Comparison of ENCODE assay signal across 12 cellular contexts in the genomic region with DNA sequence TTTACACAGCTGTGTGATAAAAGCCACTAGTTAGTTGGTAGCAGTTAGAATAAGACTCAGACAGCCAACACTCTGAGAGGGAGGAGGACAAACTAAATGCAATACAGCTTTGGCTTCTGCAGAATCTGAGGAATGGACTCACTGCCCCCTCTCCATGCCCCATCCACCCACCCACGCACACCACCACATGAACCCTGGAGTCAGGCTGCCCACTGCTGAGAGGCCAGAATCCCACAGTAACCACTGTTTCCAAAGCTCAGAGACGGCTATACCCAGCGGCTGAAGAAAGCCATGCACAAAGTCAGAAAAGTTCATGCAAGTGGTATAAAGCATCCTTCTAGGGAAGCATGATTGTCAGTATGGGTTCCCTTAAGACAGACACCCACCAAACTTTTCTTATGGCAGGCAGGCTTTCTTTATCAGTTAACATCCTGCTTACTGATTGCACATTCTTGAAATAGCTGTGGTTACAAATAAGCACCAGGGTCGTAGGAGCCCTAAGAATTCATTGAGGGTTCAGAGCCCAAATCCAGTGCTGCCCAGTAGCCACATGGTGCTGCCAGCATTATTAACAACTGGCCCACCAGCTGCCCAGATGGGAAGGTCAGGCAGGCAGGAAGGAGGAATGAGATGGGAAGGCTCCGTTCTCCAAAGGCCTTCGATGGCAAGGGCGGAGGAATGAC.
DNase-seq lines count a peak whose midpoint lies in the region; ATAC-seq, FAIRE-seq and TF ChIP-seq lines count a peak whose summit lies in the region.
"Had no signal": no experiment of that assay in that cellular context is flagged by ENCODE, and none has a peak within 500 bp of the region (broad histone marks: within the 10 kb centered on the region; RNA-seq: fewer than 3 reads in every experiment).

No MANE protein-coding gene starts in this region.

- no peak overlapping the region for H3K27ac ChIP-seq in heart right ventricle
- H3K27ac ChIP-seq in testis: no peak overlapping the region
- H3K27ac ChIP-seq: Peyer's patch had no signal

- WGBS in heart right ventricle, 2 donors: 83 to 89% methylated on average over 7 of the region's 7 CpGs
- 83 to 85% methylated on average over 7 of the region's 7 CpGs for WGBS in testis, 2 donors

- DNase-seq in NCI-H146 treated with DMSO at 0.1 percent for 48 hours (lab: John Stamatoyannopoulos, UW; ENCODE audit: unreplicated experiment): peak; percentile 10
- DNase-seq in NCI-H146 (lab: John Stamatoyannopoulos, UW): no peak
- peak; percentile 42 for DNase-seq in H54 (ENCODE audit: insufficient read length, low spot score)
- DNase-seq in T-helper 17 cell: no peak
- no peak for DNase-seq in mesothelial cell of epicardium (ENCODE audit: low spot score in 2 of 2, unreplicated experiment in 2 of 2)
- no peak for DNase-seq in heart right ventricle
- DNase-seq in testis: no peak
- DNase-seq: activated naive CD8-positive, alpha-beta T cell treated with anti-CD3 and anti-CD28 coated beads, Interleukin-2, amount 10 ng/mL, durations not matched to agents 7 days and 5 days; H7; NCI-H1417 had no signal

- H3K36me3 ChIP-seq in heart right ventricle (peaks cover 0 to 55% (median 0%) of the 10 kb centered on the region in 9 donors), testis (ENCODE audit: low read depth, missing control alignments) (no peaks in the 10 kb centered on the region)

- peaks cover 6% of the 10 kb centered on the region for H3K4me1 Mint-ChIP-seq in T-helper 17 cell
- peaks cover 19% of the 10 kb centered on the region for H3K4me1 Mint-ChIP-seq in mesothelial cell of epicardium
- H3K4me1 Mint-ChIP-seq: activated naive CD8-positive, alpha-beta T cell treated with anti-CD3 and anti-CD28 coated beads, Interleukin-2, amount 10 ng/mL, durations not matched to agents 7 days and 5 days had no signal

- no peak for TF ChIP-seq POLR2A in H54 (IDR thresholded peaks at IDR 0.05; ENCODE audit: low read depth, low read length)
- TF ChIP-seq POLR2A in testis (IDR thresholded peaks at IDR 0.05): no peak

- H3K4me1 ChIP-seq in heart right ventricle (peaks cover 0 to 5% (median 0%) of the 10 kb centered on the region in 9 donors), testis (no peaks in the 10 kb centered on the region)
- H3K4me1 ChIP-seq: Peyer's patch had no signal

- H3K36me3 Mint-ChIP-seq in T-helper 17 cell (ENCODE audit: low read depth) (peaks cover 20% of the 10 kb centered on the region), mesothelial cell of epicardium (peaks cover 14% of the 10 kb centered on the region)

- no peaks in the 10 kb centered on the region for H3K9me3 ChIP-seq in T-helper 17 cell (ENCODE audit: control insufficient read depth, low read length, poor library complexity, severe bottlenecking)
- no peaks in the 10 kb centered on the region for H3K9me3 ChIP-seq in heart right ventricle
- no peaks in the 10 kb centered on the region for H3K9me3 ChIP-seq in testis
- H3K9me3 ChIP-seq: Peyer's patch had no signal

- H3K9me3 Mint-ChIP-seq in mesothelial cell of epicardium: no peaks in the 10 kb centered on the region
- H3K9me3 Mint-ChIP-seq: activated naive CD8-positive, alpha-beta T cell treated with anti-CD3 and anti-CD28 coated beads, Interleukin-2, amount 10 ng/mL, durations not matched to agents 7 days and 5 days had no signal

- no peak overlapping the region for H3K4me3 ChIP-seq in heart right ventricle
- no peak overlapping the region for H3K4me3 ChIP-seq in testis
- H3K4me3 ChIP-seq: Peyer's patch had no signal

- ATAC-seq in T-helper 17 cell (no peak), heart right ventricle (no peak), HG03432 (IDR thresholded peaks at IDR 0.05; ENCODE audit: unreplicated experiment) (no peak)

- peak overlapping the region; percentile 1 for H3K27ac Mint-ChIP-seq in T-helper 17 cell
- peak overlapping the region; percentile 85 for H3K27ac Mint-ChIP-seq in mesothelial cell of epicardium
- H3K27ac Mint-ChIP-seq: activated naive CD8-positive, alpha-beta T cell treated with anti-CD3 and anti-CD28 coated beads, Interleukin-2, amount 10 ng/mL, durations not matched to agents 7 days and 5 days had no signal

- H3K27me3 Mint-ChIP-seq in T-helper 17 cell (no peaks in the 10 kb centered on the region), mesothelial cell of epicardium (ENCODE audit: low read depth) (no peaks in the 10 kb centered on the region)
- H3K27me3 Mint-ChIP-seq: activated naive CD8-positive, alpha-beta T cell treated with anti-CD3 and anti-CD28 coated beads, Interleukin-2, amount 10 ng/mL, durations not matched to agents 7 days and 5 days had no signal

- no peak for FAIRE-seq in H54 (lab: Jason Lieb, UNC)

- no peak overlapping the region for H3K4me3 Mint-ChIP-seq in T-helper 17 cell
- no peak overlapping the region for H3K4me3 Mint-ChIP-seq in mesothelial cell of epicardium
- H3K4me3 Mint-ChIP-seq: activated naive CD8-positive, alpha-beta T cell treated with anti-CD3 and anti-CD28 coated beads, Interleukin-2, amount 10 ng/mL, durations not matched to agents 7 days and 5 days had no signal

- H3K27me3 ChIP-seq in heart right ventricle: no peaks in the 10 kb centered on the region
- no peaks in the 10 kb centered on the region for H3K27me3 ChIP-seq in testis
- H3K27me3 ChIP-seq: Peyer's patch had no signal

- intact Hi-C loops in heart right ventricle (cut with DNase I): no loop called here
- intact Hi-C loops in testis (cut with DNase I; ENCODE audit: low total_unique reads): no loop called here

- TF ChIP-seq CTCF in mesothelial cell of epicardium (IDR thresholded peaks at IDR 0.05; ENCODE audit: unreplicated experiment): no peak
- no peak for TF ChIP-seq CTCF in heart right ventricle (IDR thresholded peaks at IDR 0.05)
- TF ChIP-seq CTCF in testis (IDR thresholded peaks at IDR 0.05): no peak

Comparison
In these comparisons a context has a peak if more than half of its experiments do, and no peak if none do; other contexts are left out.
1. DNase-seq: peak in NCI-H146 treated with DMSO at 0.1 percent for 48 hours (single experiment) and H54 (single experiment); none in NCI-H146 (single experiment), T-helper 17 cell (0 of 3), mesothelial cell of epicardium (0 of 2), heart right ventricle (0 of 2) and testis (single experiment).